In the genomic region with DNA sequence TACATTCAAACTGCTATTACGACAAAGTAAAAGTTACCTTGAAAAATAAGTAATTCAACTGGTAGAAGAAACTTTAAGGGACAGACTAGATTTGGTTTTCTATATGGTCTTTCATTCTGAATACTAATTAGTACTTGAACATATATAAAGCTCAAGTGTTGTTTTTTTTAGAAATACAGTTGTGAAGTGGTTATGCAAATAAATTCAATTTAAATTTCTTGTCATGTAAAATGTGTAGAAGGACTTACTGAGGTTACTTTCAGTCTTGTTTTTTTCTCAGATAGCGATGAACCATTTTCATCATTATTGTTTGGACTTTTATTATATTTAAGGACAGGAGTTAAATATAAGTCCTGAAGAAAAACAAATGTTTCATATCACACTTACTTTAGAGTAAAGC, we compare ENCODE assay signal across 30 cellular contexts. TPM values are rescaled to one million over a fixed set of nuclear protein-coding genes. Genes with fewer than 3 reads are reported as not detected.
DNase-seq lines count a peak whose midpoint lies in the region; ATAC-seq, FAIRE-seq and TF ChIP-seq lines count a peak whose summit lies in the region.
"Had no signal": no experiment of that assay in that cellular context is flagged by ENCODE, and none has a peak within 500 bp of the region (broad histone marks: within the 10 kb centered on the region; RNA-seq: fewer than 3 reads in every experiment).

No MANE protein-coding gene starts in this region.

- DNase-seq in GM12891 (ENCODE audit: insufficient read length, low spot score) = no peak
- no peak for DNase-seq in RCC 7860 (ENCODE audit: low spot score)
- DNase-seq in NCI-H345 treated with DMSO at 0.1 percent for 48 hours (lab: John Stamatoyannopoulos, UW; ENCODE audit: unreplicated experiment) = no peak
- DNase-seq in BE2C = no peak
- DNase-seq in CD4-positive, alpha-beta memory T cell = no peak
- DNase-seq in right lobe of liver = no peak
- DNase-seq: activated CD4-positive, alpha-beta T cell treated with anti-CD3 and anti-CD28 coated beads for 48 hours; activated gamma-delta T cell; activated naive CD8-positive, alpha-beta T cell treated with anti-CD3 and anti-CD28 coated beads, Interleukin-2, amount 10 ng/mL, durations not matched to agents 7 days and 5 days; activated T-cell treated with anti-CD3 and anti-CD28 coated beads, Interleukin-2, amount 50 U/mL, for 1 hour; dermis blood vessel endothelial cell; DMS153; GOT3; hippocampal formation; KG1; MM.1S; NCI-H1417; NCI-H2081 treated with DMSO at 0.1 percent for 48 hours; NCI-H774; SK-N-SH; stimulated activated CD4-positive, alpha-beta T cell treated with anti-CD3 and anti-CD28 coated beads, Interleukin-15, amount 100 ng/mL, for 24 hours; stimulated activated naive CD8-positive, alpha-beta T cell treated with anti-CD3 and anti-CD28 coated beads, Interleukin-15, Interleukin-2, amounts not matched to agents 100 U/mL and 50 U/mL, for 24 hours; T-helper 2 cell had no signal

- H3K27ac Mint-ChIP-seq in CD4-positive, alpha-beta memory T cell = no peak overlapping the region
- H3K27ac Mint-ChIP-seq: activated naive CD8-positive, alpha-beta T cell treated with anti-CD3 and anti-CD28 coated beads, Interleukin-2, amount 10 ng/mL, durations not matched to agents 7 days and 5 days had no signal

- no peak overlapping the region for H3K9ac ChIP-seq in iPS-20b (ENCODE audit: low read depth, low read length)
- H3K9ac ChIP-seq: SK-N-SH had no signal

- peaks cover 5 to 12% (median 7%) of the 10 kb centered on the region in 4 donors for H3K4me1 Mint-ChIP-seq in CD4-positive, alpha-beta memory T cell

- CTCF ChIA-PET in CD4-positive, alpha-beta memory T cell (lab: Charles Lee; ENCODE audit: partially characterized antibody) = no interaction called here

- peak; percentile 56 for ATAC-seq in HG02678 (IDR thresholded peaks at IDR 0.05; ENCODE audit: unreplicated experiment)
- no peak for ATAC-seq in right lobe of liver
- ATAC-seq: gastroesophageal sphincter; stimulated activated naive CD8-positive, alpha-beta T cell treated with anti-CD3 and anti-CD28 coated beads, Interleukin-15, Interleukin-2, amounts not matched to agents 100 U/mL and 50 U/mL, for 24 hours had no signal

- H3K27ac ChIP-seq in iPS-20b (ENCODE audit: low read length) (no peak overlapping the region), right lobe of liver (no peak overlapping the region)
- H3K27ac ChIP-seq in CD4-positive, alpha-beta memory T cell (ENCODE audit: low read depth, low read length) = no peak overlapping the region
- H3K27ac ChIP-seq: gastroesophageal sphincter, prostate gland, thoracic aorta, vagina had no signal

- H3K36me3 ChIP-seq in iPS-20b (ENCODE audit: insufficient read depth, low read depth, low read length) = no peaks in the 10 kb centered on the region
- H3K36me3 ChIP-seq in BE2C = no peaks in the 10 kb centered on the region
- no peaks in the 10 kb centered on the region for H3K36me3 ChIP-seq in CD4-positive, alpha-beta memory T cell (ENCODE audit: insufficient read depth, low read length)
- H3K36me3 ChIP-seq in right lobe of liver = no peaks in the 10 kb centered on the region
- H3K36me3 ChIP-seq: gastroesophageal sphincter, prostate gland, thoracic aorta, vagina had no signal

- no peaks in the 10 kb centered on the region for H3K36me3 Mint-ChIP-seq in CD4-positive, alpha-beta memory T cell

- H3K4me3 ChIP-seq in iPS-20b (ENCODE audit: low read length) (peak overlapping the region; percentile 28; the same call in 1 of the 2 replicates), BE2C (ENCODE audit: low read depth, low read length) (no peak overlapping the region), right lobe of liver (no peak overlapping the region)
- H3K4me3 ChIP-seq in CD4-positive, alpha-beta memory T cell (ENCODE audit: low read length in 2 of 2) = no peak overlapping the region
- H3K4me3 ChIP-seq: gastroesophageal sphincter, prostate gland, thoracic aorta, vagina had no signal

- no peaks in the 10 kb centered on the region for H3K9me3 Mint-ChIP-seq in CD4-positive, alpha-beta memory T cell
- H3K9me3 Mint-ChIP-seq: activated naive CD8-positive, alpha-beta T cell treated with anti-CD3 and anti-CD28 coated beads, Interleukin-2, amount 10 ng/mL, durations not matched to agents 7 days and 5 days; central memory CD8-positive, alpha-beta T cell had no signal

- intact Hi-C loops in CD4-positive, alpha-beta memory T cell (cut with micrococcal nuclease) = loop anchor here (10.0 kb wide), 1 partner anchor 54 kb away; no protein-coding TSS in a partner anchor
- intact Hi-C loops in right lobe of liver (cut with DNase I) = no loop called here

- H3K4me1 ChIP-seq in iPS-20b (ENCODE audit: insufficient read depth, low read length) = peaks cover 25% of the 10 kb centered on the region
- no peaks in the 10 kb centered on the region for H3K4me1 ChIP-seq in BE2C
- peaks cover 2% of the 10 kb centered on the region for H3K4me1 ChIP-seq in CD4-positive, alpha-beta memory T cell (ENCODE audit: insufficient read depth, low read length)
- peaks cover 0 to 10% (median 0%) of the 10 kb centered on the region in 4 donors for H3K4me1 ChIP-seq in right lobe of liver
- H3K4me1 ChIP-seq: prostate gland had no signal

- POLR2A ChIA-PET in CD4-positive, alpha-beta memory T cell (lab: Charles Lee; ENCODE audit: partially characterized antibody) = no interaction called here

- FAIRE-seq in GM12891 (lab: Jason Lieb, UNC) = peak; percentile 41
- peak; percentile 29 for FAIRE-seq in RCC 7860 (lab: Jason Lieb, UNC)

- whole genome bisulfite sequencing in right lobe of liver (ENCODE audit: insufficient coverage, low coverage, low lambda C conversion rate, missing lambda C conversion rate) = 53% methylated on average over 2 of the region's 2 CpGs

- H3K4me3 Mint-ChIP-seq in CD4-positive, alpha-beta memory T cell = no peak overlapping the region
- H3K4me3 Mint-ChIP-seq: activated naive CD8-positive, alpha-beta T cell treated with anti-CD3 and anti-CD28 coated beads, Interleukin-2, amount 10 ng/mL, durations not matched to agents 7 days and 5 days; central memory CD8-positive, alpha-beta T cell had no signal

- no peaks in the 10 kb centered on the region for H3K27me3 Mint-ChIP-seq in CD4-positive, alpha-beta memory T cell
- H3K27me3 Mint-ChIP-seq: activated naive CD8-positive, alpha-beta T cell treated with anti-CD3 and anti-CD28 coated beads, Interleukin-2, amount 10 ng/mL, durations not matched to agents 7 days and 5 days; central memory CD8-positive, alpha-beta T cell had no signal

- no peak for TF ChIP-seq POLR2A in GM12891 (IDR thresholded peaks at IDR 0.05; ENCODE audit: low read depth, low read length)
- no peak for TF ChIP-seq POLR2A in right lobe of liver (IDR thresholded peaks at IDR 0.05)

- TF ChIP-seq CTCF in BE2C (IDR thresholded peaks at IDR 0.05; ENCODE audit: low read depth, low read length) (no peak), right lobe of liver (IDR thresholded peaks at IDR 0.05) (no peak)

- H3K27me3 ChIP-seq in iPS-20b (ENCODE audit: insufficient read depth, low read length) (no peaks in the 10 kb centered on the region), BE2C (no peaks in the 10 kb centered on the region), right lobe of liver (no peaks in the 10 kb centered on the region)
- H3K27me3 ChIP-seq in CD4-positive, alpha-beta memory T cell (ENCODE audit: insufficient read depth, low read length) = no peaks in the 10 kb centered on the region
- H3K27me3 ChIP-seq: gastroesophageal sphincter, vagina had no signal

- no peaks in the 10 kb centered on the region for H3K9me3 ChIP-seq in iPS-20b (ENCODE audit: insufficient read depth, low read depth, low read length)
- no peaks in the 10 kb centered on the region for H3K9me3 ChIP-seq in BE2C
- no peaks in the 10 kb centered on the region for H3K9me3 ChIP-seq in CD4-positive, alpha-beta memory T cell (ENCODE audit: control insufficient read depth in 1 of 2, low read length in 2 of 2)
- no peaks in the 10 kb centered on the region for H3K9me3 ChIP-seq in right lobe of liver
- H3K9me3 ChIP-seq: gastroesophageal sphincter, prostate gland, SK-N-SH, thoracic aorta, vagina had no signal

TF ChIP-seq in GM12891, 5 proteins besides CTCF, POLR2A, EP300 and RAD21:
- TF ChIP-seq SPI1 (IDR thresholded peaks at IDR 0.05; ENCODE audit: low read depth, low read length) (no peak), POU2F2 (IDR thresholded peaks at IDR 0.05; ENCODE audit: low read depth, low read length) (no peak), TAF1 (IDR thresholded peaks at IDR 0.05; ENCODE audit: low read depth, low read length) (no peak)
TF ChIP-seq in GM12891: peak in this region for 0.

RNA-seq across cellular contexts. Expression of gene HS2ST1, which starts 24.4 kb away (rescaled TPM):
- 11.9 TPM for polyA plus RNA-seq in GM12891 (2012; ENCODE audit: low read depth, missing spikeins)
- 24.3 TPM for polyA plus RNA-seq in BE2C (2012; ENCODE audit: insufficient read depth, insufficient read length, low read depth)
- 10 to 100 TPM; 15.8 TPM for total RNA-seq in CD4-positive, alpha-beta memory T cell
- 1 to 10 TPM; 5.4 to 6.7 TPM for polyA plus RNA-seq in CD4-positive, alpha-beta memory T cell
- 10 to 100 TPM in 5 of 6 experiments, 1 to 10 TPM in 1; 9.9 to 17.2 (median 13.7) TPM for total RNA-seq in right lobe of liver

RNA-seq across cellular contexts. Expression of gene SELENOF, which starts 24.9 kb away (rescaled TPM):
- polyA plus RNA-seq in GM12891 (2012; ENCODE audit: low read depth, missing spikeins) = 87.9 TPM
- polyA plus RNA-seq in BE2C (2012; ENCODE audit: insufficient read depth, insufficient read length, low read depth) = 152 TPM
- total RNA-seq in CD4-positive, alpha-beta memory T cell = 100 to 1,000 TPM; 151 to 169 TPM
- 100 to 1,000 TPM; 298 to 392 TPM for polyA plus RNA-seq in CD4-positive, alpha-beta memory T cell
- total RNA-seq in right lobe of liver = 100 to 1,000 TPM in 4 of 6 experiments, 10 to 100 TPM in 2; 95.5 to 130 (median 107) TPM
